In genomic region chr14:101363261-101363555, GRCh38 we compare ENCODE assay signal across 17 cellular contexts.
"Had no signal": no experiment of that assay in that cellular context is flagged by ENCODE, and none has a peak within 500 bp of the region (broad histone marks: within the 10 kb centered on the region; RNA-seq: fewer than 3 reads in every experiment).

No MANE protein-coding gene starts in this region.

- H3K27me3 ChIP-seq: cardiac muscle cell, upper lobe of left lung had no signal

- DNase-seq: activated CD4-positive, alpha-beta T cell treated with anti-CD3 and anti-CD28 coated beads, Interleukin-2, amount 10 ng/mL, durations not matched to agents 7 days and 5 days; activated naive CD4-positive, alpha-beta T cell treated with Interleukin-2 at 50 U/mL for 16 hours; activated T-cell treated with anti-CD3 and anti-CD28 coated beads for 4 hours; endodermal cell; left colon; lower lobe of right lung; stimulated activated CD4-positive, alpha-beta T cell treated with anti-CD3 and anti-CD28 coated beads, Interleukin-4, amount 100 ng/mL, for 24 hours; stimulated activated naive CD4-positive, alpha-beta T cell treated with Interleukin-2 at 50 U/mL for 16 hours had no signal

- H3K4me3 ChIP-seq: cardiac muscle cell, gastroesophageal sphincter, lower lobe of right lung, skin epidermis, upper lobe of left lung had no signal

- H3K36me3 ChIP-seq: cardiac muscle cell, gastroesophageal sphincter, lower lobe of right lung, upper lobe of left lung had no signal

- ATAC-seq: activated T-helper 17 cell treated with anti-CD3 and anti-CD28 coated beads, Interleukin-2, amount 50 U/mL, for 72 hours; gastroesophageal sphincter; left colon; lower lobe of right lung; SK-N-SH treated with all-trans-retinoic acid at 6 μM for 48 hours; WTC11 had no signal

- FAIRE-seq: islet of Langerhans had no signal

- H3K4me3 Mint-ChIP-seq: activated CD4-positive, alpha-beta T cell treated with anti-CD3 and anti-CD28 coated beads, Interleukin-2, amount 10 ng/mL, durations not matched to agents 7 days and 5 days; activated T-helper 17 cell treated with anti-CD3 and anti-CD28 coated beads, Interleukin-2, amount 50 U/mL, for 72 hours; endodermal cell; mesothelial cell of epicardium; WTC11 had no signal

- H3K9me3 ChIP-seq: gastroesophageal sphincter, lower lobe of right lung, upper lobe of left lung had no signal

- H3K9me3 Mint-ChIP-seq: activated CD4-positive, alpha-beta T cell treated with anti-CD3 and anti-CD28 coated beads, Interleukin-2, amount 10 ng/mL, durations not matched to agents 7 days and 5 days; activated T-helper 17 cell treated with anti-CD3 and anti-CD28 coated beads, Interleukin-2, amount 50 U/mL, for 72 hours; endodermal cell; mesothelial cell of epicardium; WTC11 had no signal

- H3K4me1 Mint-ChIP-seq: activated CD4-positive, alpha-beta T cell treated with anti-CD3 and anti-CD28 coated beads, Interleukin-2, amount 10 ng/mL, durations not matched to agents 7 days and 5 days; activated T-helper 17 cell treated with anti-CD3 and anti-CD28 coated beads, Interleukin-2, amount 50 U/mL, for 72 hours had no signal

- H3K27ac Mint-ChIP-seq: activated CD4-positive, alpha-beta T cell treated with anti-CD3 and anti-CD28 coated beads, Interleukin-2, amount 10 ng/mL, durations not matched to agents 7 days and 5 days; activated T-helper 17 cell treated with anti-CD3 and anti-CD28 coated beads, Interleukin-2, amount 50 U/mL, for 72 hours; endodermal cell; mesothelial cell of epicardium; WTC11 had no signal

- H3K36me3 Mint-ChIP-seq: mesothelial cell of epicardium, WTC11 had no signal

- H3K27ac ChIP-seq: cardiac muscle cell, skin epidermis had no signal
